ENCODE assay signal across 18 cellular contexts in genomic region chr6:75608304-75608703, GRCh38. TPM values are rescaled to one million over a fixed set of nuclear protein-coding genes. Genes with fewer than 3 reads are reported as not detected.
DNase-seq lines count a peak whose midpoint lies in the region; ATAC-seq, FAIRE-seq and TF ChIP-seq lines count a peak whose summit lies in the region.
"Had no signal": no experiment of that assay in that cellular context is flagged by ENCODE, and none has a peak within 500 bp of the region (broad histone marks: within the 10 kb centered on the region; RNA-seq: fewer than 3 reads in every experiment).

No MANE protein-coding gene starts in this region.

- no peak overlapping the region for H3K23ac ChIP-seq in H1 (ENCODE audit: insufficient read length)

- H3K27me3 ChIP-seq in Loucy (ENCODE audit: insufficient read depth, low read length, poor library complexity, severe bottlenecking) (no peaks in the 10 kb centered on the region), H1 (replicated peaks in 1 of 4; ENCODE audit: control insufficient read depth in 3 of 4, extremely low read depth in 1 of 4, insufficient read depth in 3 of 4, low read length in 3 of 4) (no peaks in the 10 kb centered on the region)
- H3K27me3 ChIP-seq: pancreas, upper lobe of right lung had no signal

- peaks cover 13% of the 10 kb centered on the region for H3K36me3 Mint-ChIP-seq in activated CD8-positive, alpha-beta memory T cell treated with anti-CD3 and anti-CD28 coated beads, Interleukin-2, amount 10 ng/mL, durations not matched to agents 7 days and 5 days
- H3K36me3 Mint-ChIP-seq in stimulated activated effector memory CD8-positive, alpha-beta T cell treated with anti-CD3 and anti-CD28 coated beads, Interleukin-12 subunit alpha, Interleukin-12 subunit beta, amount 100 ng/mL, for 72 hours: peaks cover 6% of the 10 kb centered on the region

- H3K9me3 Mint-ChIP-seq in activated CD8-positive, alpha-beta memory T cell treated with anti-CD3 and anti-CD28 coated beads, Interleukin-2, amount 10 ng/mL, durations not matched to agents 7 days and 5 days (ENCODE audit: low read depth): no peaks in the 10 kb centered on the region
- no peaks in the 10 kb centered on the region for H3K9me3 Mint-ChIP-seq in stimulated activated effector memory CD8-positive, alpha-beta T cell treated with anti-CD3 and anti-CD28 coated beads, Interleukin-12 subunit alpha, Interleukin-12 subunit beta, amount 100 ng/mL, for 72 hours
- H3K9me3 Mint-ChIP-seq: activated CD8-positive, alpha-beta T cell treated with anti-CD3 and anti-CD28 coated beads for 36 hours had no signal

- no peak overlapping the region for H2AFZ ChIP-seq in Loucy (ENCODE audit: low read length)
- no peak overlapping the region for H2AFZ ChIP-seq in H1 (ENCODE audit: low read length)

- no peak overlapping the region for H2AK5ac ChIP-seq in H1 (ENCODE audit: low read depth, low read length)

- H2BK12ac ChIP-seq in H1 (ENCODE audit: low read depth, low read length): no peak overlapping the region

- no peak overlapping the region for H3K56ac ChIP-seq in H1 (replicated peaks; ENCODE audit: insufficient read length, low read depth, low read length)

- H4K5ac ChIP-seq in H1 (ENCODE audit: insufficient read length, low read depth, low read length): no peak overlapping the region

- no peak for DNase-seq in activated CD8-positive, alpha-beta memory T cell treated with anti-CD3 and anti-CD28 coated beads, Interleukin-2, amount 10 ng/mL, durations not matched to agents 7 days and 5 days
- DNase-seq in activated CD8-positive, alpha-beta memory T cell treated with anti-CD3 and anti-CD28 coated beads for 24 hours: no peak
- DNase-seq in H1 (ENCODE audit: low read depth in 1 of 2, low spot score in 2 of 2): no peak
- no peak for DNase-seq in stimulated activated effector memory CD8-positive, alpha-beta T cell treated with anti-CD3 and anti-CD28 coated beads, Interleukin-12 subunit alpha, Interleukin-12 subunit beta, amount 100 ng/mL, for 72 hours (ENCODE audit: low spot score in 2 of 2)
- DNase-seq in SIG-M5 treated with dmso at 0.1 percent for 504 hours (lab: John Stamatoyannopoulos, UW; ENCODE audit: unreplicated experiment): no peak
- DNase-seq in DMS114 treated with DMSO at 0.1 percent for 48 hours (lab: John Stamatoyannopoulos, UW; ENCODE audit: unreplicated experiment): no peak
- DNase-seq: activated CD8-positive, alpha-beta T cell treated with anti-CD3 and anti-CD28 coated beads for 36 hours; cerebellar nuclear complex; NCI-H1436 treated with DMSO at 0.1 percent for 48 hours; NCI-H446; pancreas; stimulated activated CD4-positive, alpha-beta T cell treated with anti-CD3 and anti-CD28 coated beads, Interleukin-4, amount 100 ng/mL, for 4 hours; upper lobe of right lung had no signal

- no peak overlapping the region for H2BK5ac ChIP-seq in H1 (ENCODE audit: low read depth, low read length)

- H3K27me3 Mint-ChIP-seq in activated CD8-positive, alpha-beta memory T cell treated with anti-CD3 and anti-CD28 coated beads, Interleukin-2, amount 10 ng/mL, durations not matched to agents 7 days and 5 days: no peaks in the 10 kb centered on the region
- H3K27me3 Mint-ChIP-seq: activated CD8-positive, alpha-beta T cell treated with anti-CD3 and anti-CD28 coated beads for 36 hours had no signal

- H3K4ac ChIP-seq in H1 (replicated peaks; ENCODE audit: insufficient read length, low read depth, low read length): no peak overlapping the region

- peaks cover 84% of the 10 kb centered on the region for H3K4me1 Mint-ChIP-seq in activated CD8-positive, alpha-beta memory T cell treated with anti-CD3 and anti-CD28 coated beads, Interleukin-2, amount 10 ng/mL, durations not matched to agents 7 days and 5 days
- peaks cover 76% of the 10 kb centered on the region for H3K4me1 Mint-ChIP-seq in stimulated activated effector memory CD8-positive, alpha-beta T cell treated with anti-CD3 and anti-CD28 coated beads, Interleukin-12 subunit alpha, Interleukin-12 subunit beta, amount 100 ng/mL, for 72 hours

- H3K9ac ChIP-seq in Loucy (ENCODE audit: low read depth, low read length, poor library complexity, severe bottlenecking): no peak overlapping the region
- H3K9ac ChIP-seq in H1 (replicated peaks in 1 of 4; ENCODE audit: extremely low read depth in 1 of 4, low read depth in 3 of 4, low read length in 3 of 4): no peak overlapping the region

- no peaks in the 10 kb centered on the region; the same call in 1 of the 2 replicates for H3K79me1 ChIP-seq in H1 (ENCODE audit: low read depth, low read length)

- WGBS in H1 (ENCODE audit: extremely low coverage in 1 of 2, insufficient coverage in 1 of 2, insufficient read length in 1 of 2, insufficient replicate concordance in 2 of 2, low coverage in 1 of 2, low lambda C conversion rate in 2 of 2, missing lambda C conversion rate in 1 of 2), 2 experiments: 89% methylated on average over 3 of the region's 3 CpGs; no CpG with 5 or more reads in 1 of the 2 experiments

- peak overlapping the region; percentile 52 for H3K27ac Mint-ChIP-seq in activated CD8-positive, alpha-beta memory T cell treated with anti-CD3 and anti-CD28 coated beads, Interleukin-2, amount 10 ng/mL, durations not matched to agents 7 days and 5 days
- H3K27ac Mint-ChIP-seq in stimulated activated effector memory CD8-positive, alpha-beta T cell treated with anti-CD3 and anti-CD28 coated beads, Interleukin-12 subunit alpha, Interleukin-12 subunit beta, amount 100 ng/mL, for 72 hours: peak overlapping the region; percentile 90

- H2BK20ac ChIP-seq in H1 (ENCODE audit: low read length): no peak overlapping the region

- peak overlapping the region; percentile 90 for H3K4me2 ChIP-seq in Loucy (ENCODE audit: low read depth, low read length, poor library complexity, severe bottlenecking)
- H3K4me2 ChIP-seq in H1 (ENCODE audit: insufficient read depth in 1 of 2, low read depth in 2 of 2, low read length in 2 of 2): no peak overlapping the region

- H3K36me3 ChIP-seq in Loucy (ENCODE audit: insufficient read depth, low read length) (no peaks in the 10 kb centered on the region), H1 (ENCODE audit: control insufficient read depth in 2 of 4, insufficient read depth in 4 of 4, low read length in 3 of 4) (no peaks in the 10 kb centered on the region)
- H3K36me3 ChIP-seq: upper lobe of right lung had no signal

- H3K9me2 ChIP-seq in Loucy (replicated peaks; ENCODE audit: low read depth, low read length): no peaks in the 10 kb centered on the region

- FAIRE-seq in H1 (lab: Jason Lieb, UNC): no peak
- FAIRE-seq: A204.1, G401.6, GM12891, pancreas had no signal

- TF ChIP-seq EP300 in H1 (IDR thresholded peaks at IDR 0.05; ENCODE audit: borderline replicate concordance in 1 of 2, low read depth in 2 of 2, low read length in 2 of 2): no peak

- no peak overlapping the region for H4K8ac ChIP-seq in H1 (ENCODE audit: extremely low read depth, insufficient read depth, low read length)

- H3K9me3 ChIP-seq in Loucy (ENCODE audit: insufficient read depth, low read depth, low read length): no peaks in the 10 kb centered on the region
- no peaks in the 10 kb centered on the region for H3K9me3 ChIP-seq in H1 (ENCODE audit: insufficient read depth in 2 of 2, low read depth in 1 of 2, low read length in 1 of 2)
- H3K9me3 ChIP-seq: pancreas, upper lobe of right lung had no signal

- TF ChIP-seq CTCF in Loucy (conservative IDR thresholded peaks at IDR 0.05; ENCODE audit: low read length) (no peak), H1 (IDR thresholded peaks at IDR 0.05; ENCODE audit: control extremely low read depth in 1 of 3, insufficient read depth in 1 of 3, low read depth in 1 of 3, low read length in 3 of 3) (no peak)

- CTCF ChIA-PET in activated CD8-positive, alpha-beta memory T cell treated with anti-CD3 and anti-CD28 coated beads, Interleukin-2, amount 10 ng/mL, durations not matched to agents 7 days and 5 days (lab: Charles Lee): no interaction called here
- CTCF ChIA-PET in H1 (lab: Charles Lee; ENCODE audit: partially characterized antibody): interaction anchor here (1.7 kb wide), 1 partner anchor 79 kb away, joined by 4 read pairs; no protein-coding TSS in a partner anchor

- no peaks in the 10 kb centered on the region for H3K23me2 ChIP-seq in H1 (ENCODE audit: low read depth, low read length)

- no peak overlapping the region for H4K91ac ChIP-seq in H1 (replicated peaks; ENCODE audit: insufficient read length, low read length)

- no peak overlapping the region for H2BK15ac ChIP-seq in H1 (ENCODE audit: low read length)

- H2BK120ac ChIP-seq in H1 (replicated peaks; ENCODE audit: low read depth, low read length): no peak overlapping the region

- no peak for ATAC-seq in activated CD8-positive, alpha-beta memory T cell treated with anti-CD3 and anti-CD28 coated beads, Interleukin-2, amount 10 ng/mL, durations not matched to agents 7 days and 5 days
- ATAC-seq in stimulated activated effector memory CD8-positive, alpha-beta T cell treated with anti-CD3 and anti-CD28 coated beads, Interleukin-12 subunit alpha, Interleukin-12 subunit beta, amount 100 ng/mL, for 72 hours: no peak
- ATAC-seq in HG03439 (IDR thresholded peaks at IDR 0.05; ENCODE audit: unreplicated experiment): no peak
- ATAC-seq: activated CD8-positive, alpha-beta T cell treated with anti-CD3 and anti-CD28 coated beads for 36 hours had no signal

- POLR2A ChIA-PET in H1 (lab: Charles Lee; ENCODE audit: partially characterized antibody): interaction anchor here (1.3 kb wide), 1 partner anchor 23 kb away, joined by 3 read pairs; no protein-coding TSS in a partner anchor

- H3K4me1 ChIP-seq in Loucy (ENCODE audit: insufficient read depth, low read length, poor library complexity, severe bottlenecking): peaks cover 79% of the 10 kb centered on the region
- peaks cover 0 to 11% (median 5%) of the 10 kb centered on the region in 4 experiments; a peak in 4 of 7 replicates for H3K4me1 ChIP-seq in H1 (replicated peaks in 1 of 4; ENCODE audit: control insufficient read depth in 3 of 4, insufficient read depth in 4 of 4, low read length in 3 of 4)

- H3K18ac ChIP-seq in H1 (ENCODE audit: extremely low read depth, low read length): no peak overlapping the region

- H4K20me1 ChIP-seq in Loucy (ENCODE audit: insufficient read depth, low read length, poor library complexity, severe bottlenecking) (peaks cover 98% of the 10 kb centered on the region), H1 (replicated peaks in 1 of 2; ENCODE audit: control insufficient read depth in 1 of 2, insufficient read depth in 2 of 2, low read length in 2 of 2) (peaks cover 16 to 20% of the 10 kb centered on the region in 2 experiments)

- H3K27ac ChIP-seq in H1 (ENCODE audit: low read depth, low read length): no peak overlapping the region
- H3K27ac ChIP-seq: pancreas, upper lobe of right lung had no signal

- TF ChIP-seq RAD21 in H1 (IDR thresholded peaks at IDR 0.05 in 1 of 2, conservative IDR thresholded peaks at IDR 0.05 in 1 of 2; ENCODE audit: low read depth in 2 of 2, low read length in 2 of 2): no peak

- peak overlapping the region; percentile 85 for H3K4me3 ChIP-seq in Loucy (ENCODE audit: low read length, poor library complexity, severe bottlenecking)
- no peak overlapping the region for H3K4me3 ChIP-seq in H1 (ENCODE audit: extremely low read depth in 1 of 4, insufficient read depth in 2 of 4, low read depth in 3 of 4, low read length in 4 of 4)
- H3K4me3 ChIP-seq: pancreas, upper lobe of right lung had no signal

- H3K4me3 Mint-ChIP-seq in activated CD8-positive, alpha-beta memory T cell treated with anti-CD3 and anti-CD28 coated beads, Interleukin-2, amount 10 ng/mL, durations not matched to agents 7 days and 5 days: no peak overlapping the region
- H3K4me3 Mint-ChIP-seq in stimulated activated effector memory CD8-positive, alpha-beta T cell treated with anti-CD3 and anti-CD28 coated beads, Interleukin-12 subunit alpha, Interleukin-12 subunit beta, amount 100 ng/mL, for 72 hours: no peak overlapping the region
- H3K4me3 Mint-ChIP-seq: activated CD8-positive, alpha-beta T cell treated with anti-CD3 and anti-CD28 coated beads for 36 hours had no signal

- no peaks in the 10 kb centered on the region for H3F3A ChIP-seq in Loucy (ENCODE audit: low read depth)

- no peak overlapping the region for H3K14ac ChIP-seq in H1 (ENCODE audit: insufficient read length)

- H3K79me2 ChIP-seq in Loucy (ENCODE audit: insufficient read depth, low read length) (peaks cover 100% of the 10 kb centered on the region), H1 (ENCODE audit: control insufficient read depth in 1 of 2, insufficient read depth in 2 of 2, low read length in 2 of 2) (peaks cover 56 to 100% of the 10 kb centered on the region in 2 experiments)

- TF ChIP-seq POLR2A in H1 (IDR thresholded peaks at IDR 0.05; ENCODE audit: control extremely low read depth in 1 of 2, low read depth in 2 of 2, low read length in 2 of 2): no peak

RNA-seq across cellular contexts. Expression of gene SENP6, which starts 6.6 kb away (rescaled TPM):
- 10 to 100 TPM; 79.2 to 80.4 TPM for total RNA-seq in activated CD8-positive, alpha-beta memory T cell treated with anti-CD3 and anti-CD28 coated beads, Interleukin-2, amount 10 ng/mL, durations not matched to agents 7 days and 5 days
- 94.7 and 103 TPM in 2 replicates for total RNA-seq in H1 (2021; fragmentation: NEBNext Ultra II Directional; extraction: Animal tissue kit (Norgen Biotek cat#: 25700))
- polyA plus RNA-seq in H1 (2011; rRNA removed): 10.8 and 13.8 TPM in 2 replicates
- polyA plus RNA-seq in H1 (2011; cell fraction: cytosol; rRNA removed): 29.0 TPM
- polyA plus RNA-seq in H1 (2011; cell fraction: nucleus; rRNA removed): 22.2 TPM
- 27.1 to 55.9 TPM (median 32.5 TPM) in 4 replicates for polyA plus RNA-seq in H1 (2012, experiment 1 of 2)
- 2.4 TPM for polyA plus RNA-seq in H1 (2012, experiment 2 of 2)
- polyA plus RNA-seq in H1 (2013, experiment 1 of 2): 66.5 TPM
- 61.4 TPM for polyA plus RNA-seq in H1 (2013, experiment 2 of 2)
- polyA minus RNA-seq in H1 (2011; rRNA and poly(A)+ RNA removed): 20.1 and 30.2 TPM in 2 replicates
- 35.5 TPM for polyA minus RNA-seq in H1 (2011; cell fraction: cytosol; rRNA and poly(A)+ RNA removed)
- 117 TPM for polyA minus RNA-seq in H1 (2011; cell fraction: nucleus; rRNA and poly(A)+ RNA removed)
